ENCODE assay signal across 8 cellular contexts in genomic region chr3:52534281-52535183, GRCh38. TPM values are rescaled to one million over a fixed set of nuclear protein-coding genes. Genes with fewer than 3 reads are reported as not detected.
DNase-seq lines count a peak whose midpoint lies in the region; ATAC-seq, FAIRE-seq and TF ChIP-seq lines count a peak whose summit lies in the region.

No MANE protein-coding gene starts in this region.

- DNase-seq in A549 (ENCODE audit: low read depth in 1 of 2, low spot score in 1 of 2) (no peak), SJSA1 (ENCODE audit: low read depth in 1 of 2, low spot score in 2 of 2) (peak in 1 of 2 experiments; percentile 39), epithelial cell of proximal tubule (ENCODE audit: low read depth) (no peak), SKM-1 treated with dmso at 0.1 percent for 144 hours (lab: John Stamatoyannopoulos, UW; ENCODE audit: unreplicated experiment) (no peak)
- DNase-seq in natural killer cell treated with Interleukin-12 subunit alpha and Interleukin-12 subunit beta and Interleukin-15 and Interleukin-18, amount 100 ng/mL, for 72 hours (ENCODE audit: low spot score), result no peak
- no peak for DNase-seq in stimulated activated naive CD4-positive, alpha-beta T cell (lab: John Stamatoyannopoulos, UW)
- DNase-seq in stimulated activated CD4-positive, alpha-beta T cell treated with anti-CD3 and anti-CD28 coated beads, Interleukin-2, amount 100 ng/mL, for 48 hours, result no peak

- TF ChIP-seq RAD21 in A549 (conservative IDR thresholded peaks at IDR 0.05 in 1 of 2, IDR thresholded peaks at IDR 0.05 in 1 of 2), result no peak

- H3K27ac Mint-ChIP-seq in natural killer cell treated with Interleukin-12 subunit alpha and Interleukin-12 subunit beta and Interleukin-15 and Interleukin-18, amount 100 ng/mL, for 72 hours, result peak overlapping the region; percentile 41 to 63

- TF ChIP-seq CTCF in A549 (IDR thresholded peaks at IDR 0.05) (no peak), GM12875 (IDR thresholded peaks at IDR 0.05; ENCODE audit: borderline replicate concordance, insufficient read depth, low read depth, low read length) (no peak), epithelial cell of proximal tubule (conservative IDR thresholded peaks at IDR 0.05; ENCODE audit: low read depth, low read length) (no peak)

- peaks cover 29 to 51% of the 10 kb centered on the region in 2 donors for H3K4me1 Mint-ChIP-seq in natural killer cell treated with Interleukin-12 subunit alpha and Interleukin-12 subunit beta and Interleukin-15 and Interleukin-18, amount 100 ng/mL, for 72 hours (ENCODE audit: low read depth in 2 of 2)

- no peak for TF ChIP-seq POLR2A in A549 (IDR thresholded peaks at IDR 0.05; ENCODE audit: low read length)

- no peak for TF ChIP-seq EP300 in A549 (IDR thresholded peaks at IDR 0.05)

- CTCF ChIA-PET in A549 (lab: Yijun Ruan, JAX), result no interaction called here

- peak in 1 of 2 experiments; percentile 4; a peak in 1 of 6 replicates for ATAC-seq in A549
- no peak for ATAC-seq in natural killer cell treated with Interleukin-12 subunit alpha and Interleukin-12 subunit beta and Interleukin-15 and Interleukin-18, amount 100 ng/mL, for 72 hours

- H3K36me3 ChIP-seq in SJSA1, result peaks cover 9% of the 10 kb centered on the region

- H3K4me3 ChIP-seq in A549, result peak overlapping the region; percentile 87
- H3K4me3 ChIP-seq in GM12875 (ENCODE audit: low read depth, low read length), result peak overlapping the region; percentile 61
- H3K4me3 ChIP-seq in SJSA1, result peak overlapping the region; percentile 86
- peak overlapping the region; percentile 79 for H3K4me3 ChIP-seq in epithelial cell of proximal tubule (ENCODE audit: low read depth, low read length)

- peaks cover 0 to 2% of the 10 kb centered on the region in 2 donors for H3K27me3 Mint-ChIP-seq in natural killer cell treated with Interleukin-12 subunit alpha and Interleukin-12 subunit beta and Interleukin-15 and Interleukin-18, amount 100 ng/mL, for 72 hours

- WGBS in A549 (ENCODE audit: missing lambda C conversion rate), result 91% methylated on average over 39 of the region's 57 CpGs

- H3K4me1 ChIP-seq in A549 (peaks cover 26% of the 10 kb centered on the region), SJSA1 (replicated peaks) (peaks cover 31% of the 10 kb centered on the region)

- no peaks in the 10 kb centered on the region for H3K27me3 ChIP-seq in SJSA1 (replicated peaks)

- H3K9me3 ChIP-seq in A549, result no peaks in the 10 kb centered on the region
- no peaks in the 10 kb centered on the region for H3K9me3 ChIP-seq in SJSA1 (replicated peaks)

- FAIRE-seq in A549 (lab: Jason Lieb, UNC), result no peak

- peak overlapping the region; percentile 75 for H3K4me3 Mint-ChIP-seq in natural killer cell treated with Interleukin-12 subunit alpha and Interleukin-12 subunit beta and Interleukin-15 and Interleukin-18, amount 100 ng/mL, for 72 hours

- H3K36me3 Mint-ChIP-seq in natural killer cell treated with Interleukin-12 subunit alpha and Interleukin-12 subunit beta and Interleukin-15 and Interleukin-18, amount 100 ng/mL, for 72 hours, result peaks cover 14% of the 10 kb centered on the region

- POLR2A ChIA-PET in A549 (lab: Yijun Ruan, JAX), result no interaction called here

- no peaks in the 10 kb centered on the region for H3K9me3 Mint-ChIP-seq in natural killer cell treated with Interleukin-12 subunit alpha and Interleukin-12 subunit beta and Interleukin-15 and Interleukin-18, amount 100 ng/mL, for 72 hours

- H3K27ac ChIP-seq in A549, result peak overlapping the region; percentile 94
- H3K27ac ChIP-seq in SJSA1, result peak overlapping the region; percentile 55; the same call in 1 of the 2 replicates

- peak overlapping the region; percentile 91 for H3K4me2 ChIP-seq in A549

TF ChIP-seq in A549, 52 proteins besides CTCF, POLR2A, EP300 and RAD21 (continues in another document):
- TF ChIP-seq TP53 (CRISPR knock-in tag; IDR thresholded peaks at IDR 0.05) (no peak), HMGXB4 (CRISPR knock-in tag; IDR thresholded peaks at IDR 0.05; ENCODE audit: borderline replicate concordance) (no peak), MAZ (IDR thresholded peaks at IDR 0.05; ENCODE audit: borderline replicate concordance, low read depth, low read length) (no peak), NPAS2 (CRISPR knock-in tag; IDR thresholded peaks at IDR 0.05; ENCODE audit: borderline replicate concordance) (no peak), FOXS1 (CRISPR knock-in tag; IDR thresholded peaks at IDR 0.05) (no peak), ZC3H11A (IDR thresholded peaks at IDR 0.05) (no peak), USF2 (IDR thresholded peaks at IDR 0.05) (no peak), MYC (IDR thresholded peaks at IDR 0.05; ENCODE audit: borderline replicate concordance, low read length) (no peak), PBX3 (IDR thresholded peaks at IDR 0.05) (no peak), JUN (IDR thresholded peaks at IDR 0.05) (no peak), ZFP36 (IDR thresholded peaks at IDR 0.05; ENCODE audit: borderline replicate concordance, partially characterized antibody) (no peak), EHMT2 (IDR thresholded peaks at IDR 0.05; ENCODE audit: low read depth) (no peak), PHF8 (IDR thresholded peaks at IDR 0.05; ENCODE audit: borderline replicate concordance, low read depth) (no peak), CBX2 (IDR thresholded peaks at IDR 0.05; ENCODE audit: borderline replicate concordance, low read depth) (no peak), POLR2AphosphoS2 (conservative IDR thresholded peaks at IDR 0.05; ENCODE audit: low read length) (no peak), HOXB13 (CRISPR knock-in tag; IDR thresholded peaks at IDR 0.05; ENCODE audit: low read depth) (no peak)

RNA-seq across cellular contexts. Expression of gene NT5DC2, which starts 0.9 kb away (rescaled TPM):
- 23.2 and 50.4 TPM in 2 replicates for polyA plus RNA-seq in A549 (2011; rRNA removed)
- polyA plus RNA-seq in A549 (2012; cell fraction: cytosol; rRNA removed), result 80.1 and 97.7 TPM in 2 replicates
- 142 and 162 TPM in 2 replicates for polyA plus RNA-seq in A549 (2012; cell fraction: nucleus; rRNA removed)
- polyA plus RNA-seq in A549 (2017; fragmentation: RNase III; extraction: RNeasy Plus Mini Kit Qiagen cat#74134 plus additional on column Dnase treatment), result 71.6 to 82.0 TPM (median 81.1 TPM) in 3 replicates
- polyA minus RNA-seq in A549 (2011; rRNA and poly(A)+ RNA removed), result 46.6 and 47.7 TPM in 2 replicates
- total RNA-seq in SJSA1 (2014; rRNA removed; shearing (Covaris generic)), result 39.5 and 74.6 TPM in 2 replicates
- 144 and 229 TPM in 2 replicates for total RNA-seq in epithelial cell of proximal tubule
- 100 to 1,000 TPM in 1 of 2 donors, 10 to 100 TPM in 1; 59.7 to 166 TPM for total RNA-seq in natural killer cell treated with Interleukin-12 subunit alpha and Interleukin-12 subunit beta and Interleukin-15 and Interleukin-18, amount 100 ng/mL, for 72 hours

RNA-seq across cellular contexts. Expression of gene UQCC5, which starts 1.9 kb away (rescaled TPM):
- polyA plus RNA-seq in A549 (2011; rRNA removed) (9.3 and 11.7 TPM in 2 replicates), A549 (2017; fragmentation: RNase III; extraction: RNeasy Plus Mini Kit Qiagen cat#74134 plus additional on column Dnase treatment) (60.8 to 66.7 TPM (median 63.3 TPM) in 3 replicates)
- polyA plus RNA-seq in A549 (2012; cell fraction: cytosol; rRNA removed), result 82.0 and 95.5 TPM in 2 replicates
- polyA plus RNA-seq in A549 (2012; cell fraction: nucleus; rRNA removed), result 7.6 and 32.8 TPM in 2 replicates
- polyA minus RNA-seq in A549 (2011; rRNA and poly(A)+ RNA removed), result 3.9 and 4.3 TPM in 2 replicates
- 1.1 and 37.2 TPM in 2 replicates for total RNA-seq in SJSA1 (2014; rRNA removed; shearing (Covaris generic))
- 1.4 and 2.4 TPM in 2 replicates for total RNA-seq in epithelial cell of proximal tubule
- total RNA-seq in natural killer cell treated with Interleukin-12 subunit alpha and Interleukin-12 subunit beta and Interleukin-15 and Interleukin-18, amount 100 ng/mL, for 72 hours, result 10 to 100 TPM in 1 of 2 donors, 1 to 10 TPM in 1; 6.7 to 18.0 TPM

RNA-seq across cellular contexts. Expression of gene STAB1, which starts 39.4 kb away (rescaled TPM):
- 0.03 TPM in 1 of 2 replicates, not detected in the other for polyA plus RNA-seq in A549 (2011; rRNA removed)
- polyA plus RNA-seq in A549 (2012; cell fraction: cytosol; rRNA removed), result 0.01 and 0.08 TPM in 2 replicates
- 0.26 and 0.32 TPM in 2 replicates for polyA plus RNA-seq in A549 (2012; cell fraction: nucleus; rRNA removed)
- polyA plus RNA-seq in A549 (2017; fragmentation: RNase III; extraction: RNeasy Plus Mini Kit Qiagen cat#74134 plus additional on column Dnase treatment), result 0.04 to 0.07 TPM in 2 of 3 replicates, not detected in the other
- not detected in 2 replicates for polyA minus RNA-seq in A549 (2011; rRNA and poly(A)+ RNA removed)
- not detected in 2 replicates for total RNA-seq in SJSA1 (2014; rRNA removed; shearing (Covaris generic))
- 0.14 and 0.52 TPM in 2 replicates for total RNA-seq in epithelial cell of proximal tubule
- total RNA-seq in natural killer cell treated with Interleukin-12 subunit alpha and Interleukin-12 subunit beta and Interleukin-15 and Interleukin-18, amount 100 ng/mL, for 72 hours, result under 1 TPM; 0.57 to 0.92 TPM
